In the genomic region with DNA sequence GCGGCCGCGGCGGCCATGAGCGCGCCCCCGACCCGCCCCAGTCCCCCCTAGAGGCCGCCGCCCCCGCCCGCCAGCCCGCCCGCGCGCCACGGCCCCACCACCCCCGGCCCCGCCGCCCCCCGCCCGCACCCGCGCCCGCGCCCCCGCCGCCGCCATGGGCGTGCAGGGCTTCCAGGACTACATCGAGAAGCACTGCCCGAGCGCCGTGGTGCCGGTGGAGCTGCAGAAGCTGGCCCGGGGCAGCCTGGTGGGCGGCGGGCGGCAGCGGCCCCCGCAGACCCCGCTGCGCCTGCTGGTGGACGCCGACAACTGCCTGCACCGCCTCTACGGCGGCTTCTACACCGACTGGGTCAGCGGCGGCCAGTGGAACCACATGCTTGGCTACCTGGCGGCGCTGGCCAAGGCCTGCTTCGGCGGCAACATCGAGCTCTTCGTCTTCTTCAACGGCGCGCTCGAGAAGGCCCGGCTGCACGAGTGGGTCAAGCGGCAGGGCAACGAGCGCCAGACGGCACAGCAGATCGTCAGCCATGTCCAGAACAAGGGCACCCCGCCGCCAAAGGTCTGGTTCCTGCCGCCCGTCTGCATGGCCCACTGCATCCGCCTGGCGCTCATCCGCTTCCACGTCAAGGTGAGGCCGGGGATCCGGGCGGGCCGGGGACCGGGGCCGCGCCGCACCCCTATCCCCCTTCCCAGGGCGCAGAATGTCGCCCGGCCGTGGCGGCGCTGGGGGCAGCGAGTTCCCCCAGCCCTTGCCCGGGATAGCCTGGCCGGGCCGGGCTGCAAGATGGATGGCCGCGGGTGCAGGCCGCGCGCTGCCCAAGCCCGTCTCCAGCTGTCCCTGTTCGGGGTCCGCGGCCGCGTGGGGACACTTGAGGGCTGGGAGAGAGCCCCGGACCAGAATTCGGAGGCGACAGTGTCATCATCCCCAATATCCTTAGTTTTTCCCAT, we compare ENCODE assay signal across 8 cellular contexts. TPM values are rescaled to one million over a fixed set of nuclear protein-coding genes. Genes with fewer than 3 reads are reported as not detected.
A peak's percentile ranks its signal among the peaks of the same experiment; 100 is the strongest.
DNase-seq lines count a peak whose midpoint lies in the region; ATAC-seq and TF ChIP-seq lines count a peak whose summit lies in the region.

No MANE protein-coding gene starts in this region.

- H3K27me3 ChIP-seq in endocrine pancreas (ENCODE audit: control insufficient read depth, insufficient read depth, low read length) (no peaks in the 10 kb centered on the region), mononuclear cell (ENCODE audit: insufficient read depth, low read length) (no peaks in the 10 kb centered on the region)

- POLR2A ChIA-PET in AG04449 (lab: Yijun Ruan, JAX), result no interaction called here

- H3K4me1 ChIP-seq in endocrine pancreas (ENCODE audit: control insufficient read depth, insufficient read depth, low read length), result peaks cover 17% of the 10 kb centered on the region
- H3K4me1 ChIP-seq in mononuclear cell (ENCODE audit: insufficient read depth, low read length), result peaks cover 40% of the 10 kb centered on the region

- H3K9me3 ChIP-seq in endocrine pancreas (ENCODE audit: control insufficient read depth, low read length) (no peaks in the 10 kb centered on the region), mononuclear cell (ENCODE audit: low read depth, low read length) (no peaks in the 10 kb centered on the region)

- H3K9ac ChIP-seq in endocrine pancreas (ENCODE audit: control insufficient read depth, insufficient read depth, low read length), result peak overlapping the region; percentile 97

- H3K4me3 ChIP-seq in AG04449 (ENCODE audit: low read depth, low read length) (peak overlapping the region; percentile 84), endocrine pancreas (ENCODE audit: control insufficient read depth, insufficient read depth, low read length) (peak overlapping the region; percentile 93), mononuclear cell (ENCODE audit: low read length) (peak overlapping the region; percentile 81)

- DNase-seq in AG04449 (ENCODE audit: low read depth, low spot score) (no peak), M059J (ENCODE audit: low read depth) (peak; percentile 59)
- DNase-seq in activated CD8-positive, alpha-beta memory T cell treated with anti-CD3 and anti-CD28 coated beads for 48 hours (ENCODE audit: low read depth in 2 of 3, low spot score in 2 of 3), result peak; percentile 26 to 40 (median 39)
- peak; percentile 4 for DNase-seq in stimulated activated CD8-positive, alpha-beta memory T cell treated with anti-CD3 and anti-CD28 coated beads, Interleukin-7, amount 100 ng/mL, for 24 hours (ENCODE audit: low read depth)

- no peaks in the 10 kb centered on the region for H3K36me3 ChIP-seq in endocrine pancreas (ENCODE audit: control insufficient read depth, insufficient read depth, low read length)

- ATAC-seq in GM19023 (IDR thresholded peaks at IDR 0.05; ENCODE audit: unreplicated experiment) (peak; percentile 16), GM21381 (IDR thresholded peaks at IDR 0.05; ENCODE audit: unreplicated experiment) (no peak)

- CTCF ChIA-PET in AG04449 (lab: Yijun Ruan, JAX), result interaction anchor here (2.8 to 4.2 kb wide), 2 partner anchors 13 to 114 kb away, joined by 16 to 24 read pairs; no protein-coding TSS in a partner anchor

- TF ChIP-seq CTCF in AG04449 (IDR thresholded peaks at IDR 0.05; ENCODE audit: insufficient read depth, low read length, missing control alignments), result no peak

RNA-seq across cellular contexts. Expression of a gene that starts 0.6 kb away (rescaled TPM):
- 62.5 and 100 TPM in 2 replicates for total RNA-seq in M059J (2014; rRNA removed; shearing (Covaris generic))
- 90.6 TPM for total RNA-seq in mononuclear cell

RNA-seq across cellular contexts. Expression of a gene that starts 1.3 kb away (rescaled TPM):
- 48.3 and 56.1 TPM in 2 replicates for total RNA-seq in M059J (2014; rRNA removed; shearing (Covaris generic))
- 38.6 TPM for total RNA-seq in mononuclear cell
